Comparison of ENCODE assay signal across 9 cellular contexts in the genomic region with DNA sequence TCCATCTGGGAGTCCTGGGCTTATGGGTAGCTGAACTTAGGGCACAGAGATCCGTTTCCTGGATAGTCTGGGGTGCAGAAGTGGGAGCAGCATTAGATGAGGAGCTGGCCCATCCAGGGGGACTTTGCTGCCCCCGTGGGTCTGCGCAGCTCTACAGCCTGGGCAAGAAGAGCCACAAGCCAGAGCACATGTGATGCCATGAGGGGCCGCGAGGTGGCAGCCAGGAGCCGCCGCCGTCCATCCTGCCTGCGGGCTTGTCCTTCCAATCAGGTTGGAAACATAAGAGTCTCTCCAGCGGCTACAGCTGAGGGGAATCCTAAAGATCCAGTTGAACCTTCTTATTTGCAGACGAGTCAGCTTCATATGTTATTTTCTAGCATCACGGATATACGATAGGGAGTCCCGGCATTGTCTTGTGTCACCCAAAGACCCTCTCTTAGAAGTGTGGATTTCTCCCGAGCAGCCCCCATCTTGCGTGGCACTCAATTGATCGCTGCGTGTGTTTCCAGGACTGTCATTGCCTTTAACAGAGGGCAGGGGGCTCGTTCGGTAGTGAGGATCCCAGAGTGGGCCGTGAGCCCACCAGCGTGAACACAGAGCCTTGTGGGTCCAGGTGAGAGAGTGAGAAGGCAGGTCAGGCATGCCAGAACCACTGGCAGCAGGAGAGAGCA. TPM values are rescaled to one million over a fixed set of nuclear protein-coding genes. Genes with fewer than 3 reads are reported as not detected.
A peak's percentile ranks its signal among the peaks of the same experiment; 100 is the strongest.
DNase-seq lines count a peak whose midpoint lies in the region; ATAC-seq and TF ChIP-seq lines count a peak whose summit lies in the region.
"Had no signal": no experiment of that assay in that cellular context is flagged by ENCODE, and none has a peak within 500 bp of the region (broad histone marks: within the 10 kb centered on the region; RNA-seq: fewer than 3 reads in every experiment).

No MANE protein-coding gene starts in this region.

- H3K27me3 ChIP-seq in H7 (ENCODE audit: control insufficient read depth, insufficient read depth, low read length) = no peaks in the 10 kb centered on the region
- H3K27me3 ChIP-seq in effector memory CD4-positive, alpha-beta T cell (replicated peaks; ENCODE audit: control insufficient read depth, insufficient read depth, low read length, poor library complexity, severe bottlenecking) = no peaks in the 10 kb centered on the region

- no peak overlapping the region for H3K4me3 ChIP-seq in H7 (ENCODE audit: insufficient read depth, low read depth, low read length)
- no peak overlapping the region for H3K4me3 ChIP-seq in effector memory CD4-positive, alpha-beta T cell (ENCODE audit: insufficient read depth, low read depth, low read length, poor library complexity, severe bottlenecking)

- no peak overlapping the region for H3K4me3 Mint-ChIP-seq in activated CD8-positive, alpha-beta T cell treated with anti-CD3 and anti-CD28 coated beads for 36 hours
- H3K4me3 Mint-ChIP-seq: stimulated activated naive CD8-positive, alpha-beta T cell treated with anti-CD3 and anti-CD28 coated beads, Interleukin-15, Interleukin-2, amounts not matched to agents 100 ng/mL and 50 ng/mL, for 24 hours had no signal

- no peaks in the 10 kb centered on the region for H3K4me1 ChIP-seq in effector memory CD4-positive, alpha-beta T cell (ENCODE audit: control insufficient read depth, insufficient read depth, low read length, poor library complexity, severe bottlenecking)

- no peaks in the 10 kb centered on the region for H3K9me3 Mint-ChIP-seq in activated CD8-positive, alpha-beta T cell treated with anti-CD3 and anti-CD28 coated beads for 36 hours
- H3K9me3 Mint-ChIP-seq: stimulated activated naive CD8-positive, alpha-beta T cell treated with anti-CD3 and anti-CD28 coated beads, Interleukin-15, Interleukin-2, amounts not matched to agents 100 ng/mL and 50 ng/mL, for 24 hours had no signal

- peak; percentile 96 for ATAC-seq in activated CD8-positive, alpha-beta T cell treated with anti-CD3 and anti-CD28 coated beads for 36 hours
- no peak for ATAC-seq in GM21619 (IDR thresholded peaks at IDR 0.05; ENCODE audit: unreplicated experiment)

- intact Hi-C loops in activated CD8-positive, alpha-beta T cell treated with anti-CD3 and anti-CD28 coated beads for 36 hours (cut with micrococcal nuclease) = loop anchor here (10.0 kb wide), 1 partner anchor 349 kb away; no protein-coding TSS in a partner anchor

- no peaks in the 10 kb centered on the region for H3K36me3 Mint-ChIP-seq in activated CD8-positive, alpha-beta T cell treated with anti-CD3 and anti-CD28 coated beads for 36 hours (ENCODE audit: low read depth)

- CTCF ChIA-PET in activated CD8-positive, alpha-beta T cell treated with anti-CD3 and anti-CD28 coated beads for 36 hours (lab: Charles Lee) = interaction anchor here (0.6 to 3.2 kb wide), 24 partner anchors 10 to 355 kb away, joined by 3 to 35 read pairs (median 6); partner anchors contain the start of genes ENGASE and LGALS3BP

- H3K4me1 Mint-ChIP-seq in activated CD8-positive, alpha-beta T cell treated with anti-CD3 and anti-CD28 coated beads for 36 hours (ENCODE audit: low read depth) = no peaks in the 10 kb centered on the region

- no peak overlapping the region for H3K27ac ChIP-seq in effector memory CD4-positive, alpha-beta T cell (ENCODE audit: insufficient read depth, low read length, poor library complexity, severe bottlenecking)

- peak; percentile 60 to 69 for DNase-seq in AML-193 (lab: John Stamatoyannopoulos, UW)
- peak; percentile 93 for DNase-seq in H7
- peak; percentile 41 for DNase-seq in NCI-H748 treated with DMSO at 0.1 percent for 48 hours (lab: John Stamatoyannopoulos, UW)
- DNase-seq in activated CD8-positive, alpha-beta T cell treated with anti-CD3 and anti-CD28 coated beads for 36 hours = peak; percentile 75
- peak; percentile 18 to 36 (median 25) for DNase-seq in effector memory CD4-positive, alpha-beta T cell
- peak; percentile 93 for DNase-seq in mesenteric fat pad (ENCODE audit: low spot score)
- peak; percentile 22 to 26 for DNase-seq in stimulated activated CD8-positive, alpha-beta memory T cell treated with anti-CD3 and anti-CD28 coated beads, Interleukin-4, amount 100 ng/mL, for 4 hours (ENCODE audit: low read depth in 2 of 2, low spot score in 1 of 2)

- H3K36me3 ChIP-seq in H7 (replicated peaks; ENCODE audit: control insufficient read depth, insufficient read depth, low read length) = no peaks in the 10 kb centered on the region
- H3K36me3 ChIP-seq in effector memory CD4-positive, alpha-beta T cell (ENCODE audit: control insufficient read depth, insufficient read depth, low read length) = no peaks in the 10 kb centered on the region

- H3K27ac Mint-ChIP-seq in activated CD8-positive, alpha-beta T cell treated with anti-CD3 and anti-CD28 coated beads for 36 hours = no peak overlapping the region
- H3K27ac Mint-ChIP-seq: stimulated activated naive CD8-positive, alpha-beta T cell treated with anti-CD3 and anti-CD28 coated beads, Interleukin-15, Interleukin-2, amounts not matched to agents 100 ng/mL and 50 ng/mL, for 24 hours had no signal

- peaks cover 8% of the 10 kb centered on the region for H3K27me3 Mint-ChIP-seq in activated CD8-positive, alpha-beta T cell treated with anti-CD3 and anti-CD28 coated beads for 36 hours

- TF ChIP-seq CTCF in activated CD8-positive, alpha-beta T cell treated with anti-CD3 and anti-CD28 coated beads for 36 hours (IDR thresholded peaks at IDR 0.05) = peak; percentile 79

- POLR2A ChIA-PET in activated CD8-positive, alpha-beta T cell treated with anti-CD3 and anti-CD28 coated beads for 36 hours (lab: Charles Lee) = no interaction called here

- H3K9me3 ChIP-seq in effector memory CD4-positive, alpha-beta T cell (ENCODE audit: control insufficient read depth, low read length) = no peaks in the 10 kb centered on the region

RNA-seq across cellular contexts. Expression of gene C1QTNF1, which starts 22.0 kb away (rescaled TPM):
- total RNA-seq in H7 (2014; rRNA removed; shearing (Covaris generic)) = 0.28 and 0.67 TPM in 2 replicates
- under 1 TPM; 0.13 to 0.14 TPM for total RNA-seq in activated CD8-positive, alpha-beta T cell treated with anti-CD3 and anti-CD28 coated beads for 36 hours
- 563 TPM for total RNA-seq in mesenteric fat pad

RNA-seq across cellular contexts. Expression of gene ENGASE, which starts 28.7 kb away (rescaled TPM):
- 13.3 and 21.3 TPM in 2 replicates for total RNA-seq in H7 (2014; rRNA removed; shearing (Covaris generic))
- total RNA-seq in activated CD8-positive, alpha-beta T cell treated with anti-CD3 and anti-CD28 coated beads for 36 hours = 10 to 100 TPM; 41.3 to 41.8 TPM
- total RNA-seq in mesenteric fat pad = 38.8 TPM

RNA-seq across cellular contexts. Expression of gene CANT1, which starts 36.4 kb away (rescaled TPM):
- 27.3 and 29.6 TPM in 2 replicates for total RNA-seq in H7 (2014; rRNA removed; shearing (Covaris generic))
- total RNA-seq in activated CD8-positive, alpha-beta T cell treated with anti-CD3 and anti-CD28 coated beads for 36 hours = 10 to 100 TPM; 41.4 to 48.2 TPM
- 37.9 TPM for total RNA-seq in mesenteric fat pad

Comparison
In these comparisons a context has a peak if more than half of its experiments do, and no peak if none do; other contexts are left out.
1. DNase-seq: peak in every context shown above with its lines; median percentile 93 in H7; 93 in mesenteric fat pad; 75 in activated CD8-positive, alpha-beta T cell treated with anti-CD3 and anti-CD28 coated beads for 36 hours; 64 in AML-193; 41 in NCI-H748 treated with DMSO at 0.1 percent for 48 hours; 25 in effector memory CD4-positive, alpha-beta T cell; 24 in stimulated activated CD8-positive, alpha-beta memory T cell treated with anti-CD3 and anti-CD28 coated beads, Interleukin-4, amount 100 ng/mL, for 4 hours.
2. RNA of gene C1QTNF1, which starts 22.0 kb away (total RNA-seq): 563 TPM in mesenteric fat pad (single experiment); 0.28 to 0.67 TPM in H7 and 0.13 to 0.14 TPM in activated CD8-positive, alpha-beta T cell treated with anti-CD3 and anti-CD28 coated beads for 36 hours; every median in the first group is over 100 times any median in the second.